In genomic region chr11:128669491-128669890, GRCh38 we compare ENCODE assay signal across 18 cellular contexts. TPM values are rescaled to one million over a fixed set of nuclear protein-coding genes. Genes with fewer than 3 reads are reported as not detected.
DNase-seq lines count a peak whose midpoint lies in the region; ATAC-seq, FAIRE-seq and TF ChIP-seq lines count a peak whose summit lies in the region.
"Had no signal": no experiment of that assay in that cellular context is flagged by ENCODE, and none has a peak within 500 bp of the region (broad histone marks: within the 10 kb centered on the region; RNA-seq: fewer than 3 reads in every experiment).

No MANE protein-coding gene starts in this region.

- H3K4me3 ChIP-seq in astrocyte (ENCODE audit: insufficient read depth, low read depth, low read length) (no peak overlapping the region), osteoblast (ENCODE audit: insufficient read depth, low read length) (no peak overlapping the region), stomach (no peak overlapping the region)
- H3K4me3 ChIP-seq: esophagus squamous epithelium, left lung had no signal

- no peak for TF ChIP-seq CTCF in astrocyte (IDR thresholded peaks at IDR 0.05; ENCODE audit: insufficient read depth, low read depth, low read length)
- TF ChIP-seq CTCF in osteoblast (IDR thresholded peaks at IDR 0.05; ENCODE audit: extremely low read depth, low read depth, low read length): no peak
- no peak for TF ChIP-seq CTCF in stomach (IDR thresholded peaks at IDR 0.05)

- H3K27me3 ChIP-seq in astrocyte (ENCODE audit: insufficient read depth, low read length) (no peaks in the 10 kb centered on the region), osteoblast (ENCODE audit: insufficient read depth, low read length) (no peaks in the 10 kb centered on the region), stomach (peaks cover 0 to 8% (median 0%) of the 10 kb centered on the region in 3 donors)
- H3K27me3 ChIP-seq: left lung had no signal

- H3K4me1 Mint-ChIP-seq in astrocyte (ENCODE audit: low read depth, unreplicated experiment): peaks cover 6% of the 10 kb centered on the region

- TF ChIP-seq EP300 in stomach (IDR thresholded peaks at IDR 0.05): no peak

- TF ChIP-seq POLR2A in stomach (IDR thresholded peaks at IDR 0.05): no peak

- peaks cover 12% of the 10 kb centered on the region for H3K4me1 ChIP-seq in astrocyte (ENCODE audit: insufficient read depth, low read length)
- H3K4me1 ChIP-seq in osteoblast (ENCODE audit: insufficient read depth, low read length): peaks cover 5% of the 10 kb centered on the region
- no peaks in the 10 kb centered on the region for H3K4me1 ChIP-seq in stomach
- H3K4me1 ChIP-seq: esophagus squamous epithelium, parathyroid adenoma had no signal

- H3K9ac ChIP-seq in astrocyte (ENCODE audit: low read length): no peak overlapping the region
- H3K9ac ChIP-seq: parathyroid adenoma had no signal

- intact Hi-C loops in stomach (cut with DNase I; ENCODE audit: low total_unique reads): no loop called here

- no peaks in the 10 kb centered on the region for H4K20me1 ChIP-seq in astrocyte (ENCODE audit: insufficient read depth, low read length)
- H4K20me1 ChIP-seq in osteoblast (ENCODE audit: insufficient read depth, low read length): no peaks in the 10 kb centered on the region

- FAIRE-seq in astrocyte (lab: Jason Lieb, UNC): no peak
- FAIRE-seq: small intestine had no signal

- H3K27ac Mint-ChIP-seq in astrocyte (ENCODE audit: unreplicated experiment): no peak overlapping the region
- H3K27ac Mint-ChIP-seq: activated T-cell treated with anti-CD3 and anti-CD28 coated beads, Interleukin-2, amount 50 U/mL, for 72 hours; stimulated activated naive CD8-positive, alpha-beta T cell treated with anti-CD3 and anti-CD28 coated beads, Interleukin-15, Interleukin-2, amounts not matched to agents 100 ng/mL and 50 ng/mL, for 24 hours had no signal

- H3K27ac ChIP-seq in astrocyte (ENCODE audit: low read depth, low read length): no peak overlapping the region
- no peak overlapping the region for H3K27ac ChIP-seq in osteoblast (ENCODE audit: low read depth, low read length)
- H3K27ac ChIP-seq in stomach: no peak overlapping the region
- H3K27ac ChIP-seq: esophagus squamous epithelium, left lung, parathyroid adenoma had no signal

- no peak for ATAC-seq in GM21367 (IDR thresholded peaks at IDR 0.05; ENCODE audit: unreplicated experiment)
- ATAC-seq: activated T-cell treated with anti-CD3 and anti-CD28 coated beads, Interleukin-2, amount 50 U/mL, for 72 hours; left lung had no signal

- H3K36me3 ChIP-seq in astrocyte (ENCODE audit: insufficient read depth, low read length) (no peaks in the 10 kb centered on the region), osteoblast (ENCODE audit: insufficient read depth, low read length) (no peaks in the 10 kb centered on the region), stomach (no peaks in the 10 kb centered on the region)
- H3K36me3 ChIP-seq: esophagus squamous epithelium, left lung had no signal

- H3K79me2 ChIP-seq in astrocyte (ENCODE audit: insufficient read depth, low read length): no peaks in the 10 kb centered on the region
- H3K79me2 ChIP-seq in osteoblast (ENCODE audit: insufficient read depth, low read length): no peaks in the 10 kb centered on the region
- H3K79me2 ChIP-seq: parathyroid adenoma had no signal

- H3K27me3 Mint-ChIP-seq in astrocyte (ENCODE audit: low read depth, unreplicated experiment): peaks cover 10% of the 10 kb centered on the region

- WGBS in stomach, 5 donors: 54 to 66% (median 62%) methylated on average over 2 of the region's 2 CpGs

- H3K36me3 Mint-ChIP-seq in astrocyte (ENCODE audit: low read depth, unreplicated experiment): no peaks in the 10 kb centered on the region

- H3K9me3 Mint-ChIP-seq in astrocyte (ENCODE audit: unreplicated experiment): no peaks in the 10 kb centered on the region
- H3K9me3 Mint-ChIP-seq: activated T-cell treated with anti-CD3 and anti-CD28 coated beads, Interleukin-2, amount 50 U/mL, for 72 hours; CD14-positive monocyte had no signal

- H3K9me3 ChIP-seq in astrocyte (ENCODE audit: insufficient read depth, low read depth, low read length): no peaks in the 10 kb centered on the region
- H3K9me3 ChIP-seq in osteoblast (ENCODE audit: low read depth, low read length): no peaks in the 10 kb centered on the region
- H3K9me3 ChIP-seq in stomach: no peaks in the 10 kb centered on the region
- H3K9me3 ChIP-seq: esophagus squamous epithelium, left lung had no signal

- DNase-seq in ELR (ENCODE audit: low read depth) (peak; percentile 65), LHCN-M2 (ENCODE audit: low read depth) (peak; percentile 30), astrocyte (ENCODE audit: low read depth) (peak; percentile 49), osteoblast (ENCODE audit: insufficient read length, low spot score, missing footprints) (peak; percentile 53), NCI-H1105 treated with DMSO at 0.1 percent for 48 hours (lab: John Stamatoyannopoulos, UW) (no peak), stomach (no peak)
- DNase-seq: activated T-cell treated with anti-CD3 and anti-CD28 coated beads, Interleukin-2, amount 50 U/mL, for 72 hours; amygdala; DMS53; esophagus squamous epithelium; left lung; NK-92 treated with Interleukin-12 subunit alpha and Interleukin-12 subunit beta, amount 100 ng/mL, for 24 hours; SIG-M5; small intestine had no signal

- H3K4me2 ChIP-seq in astrocyte (ENCODE audit: low read length) (no peak overlapping the region), osteoblast (ENCODE audit: insufficient read depth, low read length) (no peak overlapping the region)

- H2AFZ ChIP-seq in astrocyte (ENCODE audit: low read depth, low read length) (no peak overlapping the region), osteoblast (ENCODE audit: low read length) (no peak overlapping the region)
- H2AFZ ChIP-seq: parathyroid adenoma had no signal

- H3K4me3 Mint-ChIP-seq in astrocyte (ENCODE audit: unreplicated experiment): no peak overlapping the region
- H3K4me3 Mint-ChIP-seq: activated T-cell treated with anti-CD3 and anti-CD28 coated beads, Interleukin-2, amount 50 U/mL, for 72 hours; CD14-positive monocyte; stimulated activated naive CD8-positive, alpha-beta T cell treated with anti-CD3 and anti-CD28 coated beads, Interleukin-15, Interleukin-2, amounts not matched to agents 100 ng/mL and 50 ng/mL, for 24 hours had no signal

RNA-seq across cellular contexts. Expression of gene FLI1, which starts 24.4 kb away (rescaled TPM):
- total RNA-seq in LHCN-M2 (2014; rRNA removed) (0.06 and 0.17 TPM in 2 replicates), astrocyte (15.0 and 15.6 TPM in 2 replicates), osteoblast (23.5 and 23.9 TPM in 2 replicates), stomach (10 to 100 TPM in 3 of 5 donors, 1 to 10 TPM in 1, under 1 TPM in 1; 0.87 to 39.7 (median 13.0) TPM)
- 0.86 TPM for polyA plus RNA-seq in LHCN-M2 (2012)
- 1 to 10 TPM; 2.4 to 4.0 (median 3.6) TPM for polyA plus RNA-seq in stomach

Comparison
In these comparisons a context has a peak if more than half of its experiments do, and no peak if none do; other contexts are left out.
1. DNase-seq: peak in ELR (single experiment), LHCN-M2 (single experiment), astrocyte (single experiment) and osteoblast (single experiment); none in NCI-H1105 treated with DMSO at 0.1 percent for 48 hours (single experiment) and stomach (single experiment).